ENCODE assay signal across 8 cellular contexts in the genomic region with DNA sequence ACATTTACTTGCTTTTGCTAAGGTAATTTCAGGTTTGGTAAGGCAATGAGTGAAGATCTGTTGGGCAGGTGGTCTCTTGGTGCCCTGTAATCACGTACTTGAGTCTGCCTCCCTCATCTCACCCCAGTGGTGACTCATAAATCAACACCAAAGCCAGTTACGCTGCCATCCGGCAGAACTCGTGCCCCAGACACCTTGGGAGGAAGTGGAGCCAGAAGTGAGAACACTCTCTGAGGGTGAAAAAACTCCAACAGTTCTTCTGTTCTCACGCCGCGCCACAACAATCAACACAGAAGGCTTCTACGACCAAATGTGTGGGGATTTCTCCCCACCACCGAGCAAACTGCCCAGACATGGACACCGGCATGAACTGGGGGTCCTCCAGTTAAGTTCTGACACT.
DNase-seq lines count a peak whose midpoint lies in the region; ATAC-seq and TF ChIP-seq lines count a peak whose summit lies in the region.

No MANE protein-coding gene starts in this region.

- peak; percentile 59 for ATAC-seq in HG03439 (IDR thresholded peaks at IDR 0.05; ENCODE audit: unreplicated experiment)

- TF ChIP-seq POLR2A in GM19193 (IDR thresholded peaks at IDR 0.05; ENCODE audit: extremely low read depth, insufficient read depth, insufficient read length), result peak; percentile 36

- DNase-seq in activated CD4-positive, alpha-beta T cell treated with anti-CD3 and anti-CD28 coated beads, Interleukin-2, amount 50 U/mL, for 24 hours (ENCODE audit: low read depth in 1 of 2, low spot score in 1 of 2), result peak; percentile 51 to 76
- peak; percentile 78 for DNase-seq in glomerular visceral epithelial cell (ENCODE audit: extremely low spot score)
- DNase-seq in stimulated activated CD8-positive, alpha-beta memory T cell treated with anti-CD3 and anti-CD28 coated beads, Interleukin-15, amount 100 ng/mL, for 1 hour (ENCODE audit: low read depth), result peak; percentile 61
- no peak for DNase-seq in DMS 273 treated with DMSO at 0.1 percent for 48 hours (lab: John Stamatoyannopoulos, UW)
- no peak for DNase-seq in medulla oblongata (ENCODE audit: extremely low spot score)
- DNase-seq in superior temporal gyrus (ENCODE audit: extremely low spot score), result no peak

Comparison
In these comparisons a context has a peak if more than half of its experiments do, and no peak if none do; other contexts are left out.
1. DNase-seq: peak in activated CD4-positive, alpha-beta T cell treated with anti-CD3 and anti-CD28 coated beads, Interleukin-2, amount 50 U/mL, for 24 hours (2 of 2), glomerular visceral epithelial cell (single experiment) and stimulated activated CD8-positive, alpha-beta memory T cell treated with anti-CD3 and anti-CD28 coated beads, Interleukin-15, amount 100 ng/mL, for 1 hour (single experiment); none in DMS 273 treated with DMSO at 0.1 percent for 48 hours (single experiment), medulla oblongata (single experiment) and superior temporal gyrus (single experiment).